In the genomic region with DNA sequence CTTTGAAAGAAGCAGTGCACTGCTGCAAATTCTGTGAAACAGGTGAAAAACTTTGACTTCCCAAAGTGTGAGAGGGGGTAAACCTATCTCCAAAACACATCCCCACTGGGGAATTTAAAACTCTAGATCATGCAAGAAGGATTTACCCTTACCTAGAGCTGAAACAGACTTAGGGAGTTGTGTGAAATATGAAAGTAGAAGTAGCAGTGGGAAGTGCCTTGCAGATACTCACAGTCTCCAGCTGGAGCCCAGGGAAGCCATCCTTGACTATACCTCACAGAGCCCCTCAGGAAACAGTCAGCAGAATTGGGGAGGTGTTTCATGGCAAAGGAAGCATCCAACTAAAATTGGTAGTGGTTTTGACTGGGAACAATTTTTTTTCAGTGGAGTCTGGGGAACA, we compare ENCODE assay signal across 8 cellular contexts.
DNase-seq lines count a peak whose midpoint lies in the region; ATAC-seq, FAIRE-seq and TF ChIP-seq lines count a peak whose summit lies in the region.
"Not testable (repeated sequence)": the region's sequence is repeated elsewhere in the genome, so short reads cannot be mapped to it uniquely, and the experiment has no call there.

No MANE protein-coding gene starts in this region.

- TF ChIP-seq POLR2A in GM12891 (IDR thresholded peaks at IDR 0.05; ENCODE audit: low read depth, low read length), result not testable (repeated sequence)

- ATAC-seq in GM21390 (IDR thresholded peaks at IDR 0.05; ENCODE audit: unreplicated experiment) (peak; percentile 86), GM21737 (IDR thresholded peaks at IDR 0.05; ENCODE audit: unreplicated experiment) (peak; percentile 63), HG02759 (IDR thresholded peaks at IDR 0.05; ENCODE audit: unreplicated experiment) (peak; percentile 61), HG03039 (IDR thresholded peaks at IDR 0.05; ENCODE audit: unreplicated experiment) (peak; percentile 67), HG03280 (IDR thresholded peaks at IDR 0.05; ENCODE audit: unreplicated experiment) (peak; percentile 59), HG03521 (IDR thresholded peaks at IDR 0.05; ENCODE audit: unreplicated experiment) (peak; percentile 37)

- FAIRE-seq in GM12891 (lab: Jason Lieb, UNC) (peak; percentile 71), GM19239 (lab: Jason Lieb, UNC) (peak; percentile 91)

- DNase-seq in GM12891 (ENCODE audit: insufficient read length, low spot score); GM19239 (ENCODE audit: insufficient read length, low spot score): not testable (repeated sequence)
